ENCODE assay signal across 18 cellular contexts in the genomic region with DNA sequence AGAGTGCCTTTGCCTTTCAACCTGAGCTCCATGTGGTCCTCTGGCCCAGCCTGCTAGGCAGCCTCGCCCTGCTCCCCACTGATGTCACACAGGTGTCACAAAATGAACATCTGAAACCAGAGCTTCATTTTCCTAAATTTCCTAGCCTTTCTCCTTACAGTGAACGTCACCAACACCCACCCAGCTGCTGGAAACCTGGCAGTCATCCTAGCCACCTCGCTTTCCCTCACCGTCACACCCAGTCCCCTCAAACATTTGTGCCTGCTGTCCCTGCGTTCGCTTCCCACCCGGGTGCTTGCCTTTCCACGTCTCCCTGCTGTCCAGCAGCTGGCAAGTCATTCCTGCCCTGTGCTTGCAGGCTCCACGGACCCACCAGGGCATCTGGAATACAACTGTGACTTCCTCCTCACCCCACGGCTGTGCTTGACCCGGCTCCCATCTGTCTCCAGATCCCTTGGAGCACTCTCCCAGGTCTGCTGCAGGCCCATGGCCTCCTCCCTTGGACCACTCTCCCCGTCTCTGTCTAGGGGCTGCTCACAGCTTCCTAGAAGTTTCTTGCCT.
"Had no signal": no experiment of that assay in that cellular context is flagged by ENCODE, and none has a peak within 500 bp of the region (broad histone marks: within the 10 kb centered on the region; RNA-seq: fewer than 3 reads in every experiment).

No MANE protein-coding gene starts in this region.

- H3K4me3 ChIP-seq: heart left ventricle, left lung, psoas muscle, spleen, upper lobe of right lung had no signal

- DNase-seq: activated CD4-positive, alpha-beta T cell treated with anti-CD3 and anti-CD28 coated beads, Interleukin-2, amount 50 U/mL, for 48 hours; activated CD4-positive, CD25-positive, alpha-beta regulatory T cell treated with anti-CD3 and anti-CD28 coated beads, Interleukin-2, amount 50 U/mL, for 72 hours; activated CD8-positive, alpha-beta memory T cell treated with anti-CD3 and anti-CD28 coated beads, Interleukin-2, amount 50 U/mL, for 48 hours; activated naive CD4-positive, alpha-beta T cell treated with Interleukin-2 at 50 U/mL for 16 hours; cortex of kidney; effector CD8-positive, alpha-beta T cell; foreskin melanocyte; heart left ventricle; left lung; psoas muscle; spleen; stimulated activated CD4-positive, alpha-beta T cell treated with anti-CD3 and anti-CD28 coated beads, Interleukin-1b, Interleukin-23, amount 100 ng/mL, for 48 hours; stimulated activated naive CD4-positive, alpha-beta T cell; upper lobe of right lung had no signal

- H3K4me3 Mint-ChIP-seq: memory B cell; nephron; T-helper 1 cell treated with Interleukin-12 subunit alpha and Interleukin-12 subunit beta and Interleukin-4 antibody, amounts not matched to agents 30 μg/mL and 1 μg/mL, for 36 hours had no signal

- H3K36me3 ChIP-seq: heart left ventricle, left lung, upper lobe of right lung had no signal

- ATAC-seq: heart left ventricle, left lung, psoas muscle, sciatic nerve, upper lobe of right lung had no signal

- H3K9me3 ChIP-seq: heart left ventricle, left lung, psoas muscle, spleen, upper lobe of right lung had no signal

- H3K36me3 Mint-ChIP-seq: memory B cell had no signal

- H3K9me3 Mint-ChIP-seq: memory B cell; nephron; T-helper 1 cell treated with Interleukin-12 subunit alpha and Interleukin-12 subunit beta and Interleukin-4 antibody, amounts not matched to agents 30 μg/mL and 1 μg/mL, for 36 hours had no signal

- H3K27me3 Mint-ChIP-seq: memory B cell had no signal

- H3K27ac Mint-ChIP-seq: T-helper 1 cell treated with Interleukin-12 subunit alpha and Interleukin-12 subunit beta and Interleukin-4 antibody, amounts not matched to agents 30 μg/mL and 1 μg/mL, for 36 hours had no signal

- H3K27ac ChIP-seq: heart left ventricle, left lung, psoas muscle, spleen, upper lobe of right lung had no signal

- H3K27me3 ChIP-seq: heart left ventricle, left lung, spleen, upper lobe of right lung had no signal
